Comparison of ENCODE assay signal across 16 cellular contexts in genomic region chr4:81814909-81815539, GRCh38.
DNase-seq lines count a peak whose midpoint lies in the region; ATAC-seq and TF ChIP-seq lines count a peak whose summit lies in the region.
"Had no signal": no experiment of that assay in that cellular context is flagged by ENCODE, and none has a peak within 500 bp of the region (broad histone marks: within the 10 kb centered on the region; RNA-seq: fewer than 3 reads in every experiment).

No MANE protein-coding gene starts in this region.

- H3K4ac ChIP-seq in neuronal stem cell (ENCODE audit: low read length): no peak overlapping the region

- no peak overlapping the region for H3K9ac ChIP-seq in neuronal stem cell (ENCODE audit: low read depth, low read length, poor library complexity)
- H3K9ac ChIP-seq: parathyroid adenoma had no signal

- 38 to 55% methylated on average over 3 of the region's 3 CpGs for WGBS in gastroesophageal sphincter (ENCODE audit: low coverage in 1 of 2), 2 donors
- WGBS in neuronal stem cell (ENCODE audit: extremely low coverage in 2 of 2, insufficient read length in 2 of 2, insufficient replicate concordance in 1 of 2), 2 donors: no CpG with 5 or more reads among the region's 3 CpGs

- H2BK12ac ChIP-seq in neuronal stem cell (ENCODE audit: low read length): no peak overlapping the region

- H4K8ac ChIP-seq in neuronal stem cell (ENCODE audit: low read depth, low read length): no peak overlapping the region

- TF ChIP-seq POLR2A in gastroesophageal sphincter (IDR thresholded peaks at IDR 0.05): no peak
- TF ChIP-seq POLR2A in breast epithelium (IDR thresholded peaks at IDR 0.05): no peak

- no peak for TF ChIP-seq EP300 in gastroesophageal sphincter (IDR thresholded peaks at IDR 0.05)

- H2BK15ac ChIP-seq in neuronal stem cell (ENCODE audit: low read length): no peak overlapping the region

- H3K79me1 ChIP-seq in neuronal stem cell (ENCODE audit: low read depth, low read length): no peaks in the 10 kb centered on the region

- intact Hi-C loops in breast epithelium (cut with DNase I; ENCODE audit: low total_unique reads): no loop called here

- H3K27ac ChIP-seq in gastroesophageal sphincter (peak overlapping the region in 2 of 4 donors; percentile 9), neuronal stem cell (replicated peaks; ENCODE audit: low read length) (no peak overlapping the region), breast epithelium (peak overlapping the region in 1 of 2 donors; percentile 61)
- H3K27ac ChIP-seq: parathyroid adenoma, uterus, VCaP had no signal

- no peak overlapping the region for H2AFZ ChIP-seq in neuronal stem cell (ENCODE audit: low read length)
- H2AFZ ChIP-seq: parathyroid adenoma had no signal

- H3K4me1 ChIP-seq in gastroesophageal sphincter: peaks cover 0 to 12% (median 7%) of the 10 kb centered on the region in 3 donors
- no peaks in the 10 kb centered on the region for H3K4me1 ChIP-seq in neuronal stem cell (ENCODE audit: control insufficient read depth in 2 of 2, insufficient read depth in 1 of 2, low read depth in 1 of 2, low read length in 2 of 2)
- no peaks in the 10 kb centered on the region for H3K4me1 ChIP-seq in breast epithelium
- H3K4me1 ChIP-seq: parathyroid adenoma, uterus had no signal

- TF ChIP-seq CTCF in gastroesophageal sphincter (IDR thresholded peaks at IDR 0.05): no peak
- no peak for TF ChIP-seq CTCF in breast epithelium (IDR thresholded peaks at IDR 0.05)

- H2AK5ac ChIP-seq in neuronal stem cell (ENCODE audit: low read depth, low read length): no peak overlapping the region

- ATAC-seq in gastroesophageal sphincter: peak; percentile 53
- ATAC-seq in activated CD4-positive, CD25-positive, alpha-beta regulatory T cell treated with anti-CD3 and anti-CD28 coated beads, Interleukin-2, amount 50 U/mL, for 24 hours: no peak

- H2BK120ac ChIP-seq in neuronal stem cell (ENCODE audit: low read depth, low read length): no peak overlapping the region

- H3K9me3 ChIP-seq in gastroesophageal sphincter (no peaks in the 10 kb centered on the region), neuronal stem cell (replicated peaks in 1 of 2; ENCODE audit: control insufficient read depth in 2 of 2, insufficient read depth in 1 of 2, low read depth in 1 of 2, low read length in 2 of 2) (no peaks in the 10 kb centered on the region), breast epithelium (no peaks in the 10 kb centered on the region)
- H3K9me3 ChIP-seq: uterus had no signal

- H3K4me3 ChIP-seq in gastroesophageal sphincter (no peak overlapping the region), neuronal stem cell (ENCODE audit: low read length in 2 of 2) (no peak overlapping the region), breast epithelium (no peak overlapping the region)
- H3K4me3 ChIP-seq: uterus had no signal

- H3K27me3 ChIP-seq in gastroesophageal sphincter (no peaks in the 10 kb centered on the region), neuronal stem cell (ENCODE audit: control insufficient read depth in 3 of 3, insufficient read depth in 3 of 3, low read depth in 1 of 3, low read length in 3 of 3) (peaks cover 0 to 2% (median 0%) of the 10 kb centered on the region in 3 experiments), breast epithelium (no peaks in the 10 kb centered on the region)
- H3K27me3 ChIP-seq: uterus had no signal

- DNase-seq in CMK (ENCODE audit: low read depth) (peak; percentile 25), NOMO-1 treated with DMSO at 0.1 percent for 48 hours (lab: John Stamatoyannopoulos, UW; ENCODE audit: unreplicated experiment) (peak; percentile 70), neuronal stem cell (ENCODE audit: low spot score) (no peak), breast epithelium (ENCODE audit: low spot score in 2 of 2) (no peak), HCEC 1CT (no peak), RKO (ENCODE audit: low spot score) (no peak)
- DNase-seq: activated CD8-positive, alpha-beta memory T cell treated with anti-CD3 and anti-CD28 coated beads for 24 hours; amygdala; NCI-H1048; stimulated activated CD4-positive, alpha-beta T cell treated with anti-CD3 and anti-CD28 coated beads, Interleukin-12 subunit alpha, Interleukin-12 subunit beta, amount 100 ng/mL, for 4 hours; stimulated activated naive CD4-positive, alpha-beta T cell treated with Interleukin-2 at 50 U/mL for 16 hours; uterus had no signal

- H3K4me2 ChIP-seq in neuronal stem cell (ENCODE audit: insufficient read depth, low read length, poor library complexity, severe bottlenecking): no peak overlapping the region

- no peak overlapping the region for H3K14ac ChIP-seq in neuronal stem cell (ENCODE audit: low read length)

- no peak overlapping the region for H2BK5ac ChIP-seq in neuronal stem cell (ENCODE audit: low read length)

- H3K23ac ChIP-seq in neuronal stem cell (ENCODE audit: low read depth, low read length, poor library complexity): no peak overlapping the region

- H3K18ac ChIP-seq in neuronal stem cell (ENCODE audit: low read length): peak overlapping the region; percentile 9

- no peak overlapping the region for H4K91ac ChIP-seq in neuronal stem cell (ENCODE audit: low read depth, low read length, poor library complexity)

- H3K36me3 ChIP-seq in gastroesophageal sphincter: no peaks in the 10 kb centered on the region
- H3K36me3 ChIP-seq in neuronal stem cell (replicated peaks in 1 of 2; ENCODE audit: control insufficient read depth in 2 of 2, insufficient read depth in 2 of 2, low read length in 2 of 2): no peaks in the 10 kb centered on the region
- H3K36me3 ChIP-seq in breast epithelium: no peaks in the 10 kb centered on the region
- H3K36me3 ChIP-seq: uterus had no signal

Comparison
In these comparisons a context has a peak if more than half of its experiments do, and no peak if none do; other contexts are left out.
1. DNase-seq: peak in CMK (single experiment) and NOMO-1 treated with DMSO at 0.1 percent for 48 hours (single experiment); none in neuronal stem cell (single experiment), breast epithelium (0 of 2), HCEC 1CT (single experiment) and RKO (single experiment).